ENCODE assay signal across 1 cellular context in the genomic region with DNA sequence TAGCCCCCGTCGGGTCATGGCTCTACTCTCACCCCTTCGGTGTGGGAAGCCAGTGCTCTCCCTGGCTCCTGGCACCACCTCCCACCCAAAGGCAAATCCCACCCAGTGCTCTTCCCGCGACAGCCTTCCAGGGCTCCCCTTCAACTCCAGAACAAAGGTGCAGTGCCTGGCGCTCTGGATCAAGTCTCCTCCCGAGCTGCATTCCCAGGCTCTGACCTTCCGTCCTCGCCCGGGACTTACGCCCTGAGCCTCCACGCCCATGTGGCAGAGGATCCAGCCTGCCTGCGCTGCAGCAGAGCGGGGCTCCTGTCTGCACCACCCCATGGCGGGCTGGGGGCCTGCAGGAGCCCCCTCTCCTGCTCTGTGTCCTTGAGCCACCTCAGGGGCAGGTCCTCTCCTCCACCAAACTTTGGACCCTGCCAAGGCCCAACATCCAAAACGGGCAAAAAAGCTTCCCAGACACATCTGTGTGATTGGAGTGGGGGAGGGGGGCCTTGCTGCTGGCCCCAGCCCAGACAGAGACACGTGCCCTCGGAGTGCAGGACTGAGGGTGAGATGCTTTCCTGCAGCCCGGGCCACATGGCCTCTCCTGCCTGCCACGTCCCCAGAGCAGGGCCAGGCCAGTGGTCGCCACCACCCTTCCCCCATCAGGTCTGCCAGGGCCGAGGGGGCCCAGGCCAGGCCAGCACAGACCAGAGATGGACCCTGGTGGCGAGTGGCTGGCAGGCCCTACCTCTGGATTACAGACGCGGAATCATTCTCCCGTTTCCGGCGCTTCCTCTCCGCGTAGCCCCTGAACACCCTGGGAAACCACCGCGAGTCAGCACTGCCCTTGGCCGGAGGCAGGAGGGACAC.
TF ChIP-seq lines count a peak whose summit lies in the region.

No MANE protein-coding gene starts in this region.

TF ChIP-seq in HepG2, 621 proteins besides CTCF, POLR2A, EP300 and RAD21 (continued from another document):
- TF ChIP-seq, protein P1, sequence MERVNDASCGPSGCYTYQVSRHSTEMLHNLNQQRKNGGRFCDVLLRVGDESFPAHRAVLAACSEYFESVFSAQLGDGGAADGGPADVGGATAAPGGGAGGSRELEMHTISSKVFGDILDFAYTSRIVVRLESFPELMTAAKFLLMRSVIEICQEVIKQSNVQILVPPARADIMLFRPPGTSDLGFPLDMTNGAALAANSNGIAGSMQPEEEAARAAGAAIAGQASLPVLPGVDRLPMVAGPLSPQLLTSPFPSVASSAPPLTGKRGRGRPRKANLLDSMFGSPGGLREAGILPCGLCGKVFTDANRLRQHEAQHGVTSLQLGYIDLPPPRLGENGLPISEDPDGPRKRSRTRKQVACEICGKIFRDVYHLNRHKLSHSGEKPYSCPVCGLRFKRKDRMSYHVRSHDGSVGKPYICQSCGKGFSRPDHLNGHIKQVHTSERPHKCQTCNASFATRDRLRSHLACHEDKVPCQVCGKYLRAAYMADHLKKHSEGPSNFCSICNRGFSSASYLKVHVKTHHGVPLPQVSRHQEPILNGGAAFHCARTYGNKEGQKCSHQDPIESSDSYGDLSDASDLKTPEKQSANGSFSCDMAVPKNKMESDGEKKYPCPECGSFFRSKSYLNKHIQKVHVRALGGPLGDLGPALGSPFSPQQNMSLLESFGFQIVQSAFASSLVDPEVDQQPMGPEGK (CRISPR knock-in tag; IDR thresholded peaks at IDR 0.05) = peak; percentile 98; the same call in 1 of the 2 replicates
- TF ChIP-seq ZNF572 (CRISPR knock-in tag; IDR thresholded peaks at IDR 0.05) = peak; percentile 24; the same call in 1 of the 2 replicates
- TF ChIP-seq ZBTB8A (CRISPR knock-in tag; IDR thresholded peaks at IDR 0.05; ENCODE audit: borderline replicate concordance, low read depth) = no peak
- TF ChIP-seq SP140L (CRISPR knock-in tag; IDR thresholded peaks at IDR 0.05; ENCODE audit: borderline replicate concordance) = 0 out of 2 replicates have a peak, but pooled peaks have one; percentile 84
- no peak; the same call in 1 of the 2 replicates for TF ChIP-seq ZNF556 (CRISPR knock-in tag; IDR thresholded peaks at IDR 0.05; ENCODE audit: borderline replicate concordance)
- no peak for TF ChIP-seq HOXA9 (CRISPR knock-in tag; IDR thresholded peaks at IDR 0.05; ENCODE audit: borderline replicate concordance)
- TF ChIP-seq, protein P2, sequence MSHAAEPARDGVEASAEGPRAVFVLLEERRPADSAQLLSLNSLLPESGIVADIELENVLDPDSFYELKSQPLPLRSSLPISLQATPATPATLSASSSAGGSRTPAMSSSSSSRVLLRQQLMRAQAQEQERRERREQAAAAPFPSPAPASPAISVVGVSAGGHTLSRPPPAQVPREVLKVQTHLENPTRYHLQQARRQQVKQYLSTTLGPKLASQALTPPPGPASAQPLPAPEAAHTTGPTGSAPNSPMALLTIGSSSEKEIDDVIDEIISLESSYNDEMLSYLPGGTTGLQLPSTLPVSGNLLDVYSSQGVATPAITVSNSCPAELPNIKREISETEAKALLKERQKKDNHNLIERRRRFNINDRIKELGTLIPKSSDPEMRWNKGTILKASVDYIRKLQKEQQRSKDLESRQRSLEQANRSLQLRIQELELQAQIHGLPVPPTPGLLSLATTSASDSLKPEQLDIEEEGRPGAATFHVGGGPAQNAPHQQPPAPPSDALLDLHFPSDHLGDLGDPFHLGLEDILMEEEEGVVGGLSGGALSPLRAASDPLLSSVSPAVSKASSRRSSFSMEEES (CRISPR knock-in tag; IDR thresholded peaks at IDR 0.05) = peak; percentile 92
- TF ChIP-seq ZSCAN12 (CRISPR knock-in tag; IDR thresholded peaks at IDR 0.05) = peak; percentile 41; the same call in 1 of the 2 replicates
- no peak for TF ChIP-seq NR3C1 (CRISPR knock-in tag; IDR thresholded peaks at IDR 0.05)
- TF ChIP-seq AHR (CRISPR knock-in tag; IDR thresholded peaks at IDR 0.05) = peak; percentile 64
- TF ChIP-seq SALL1 (CRISPR knock-in tag; IDR thresholded peaks at IDR 0.05) = peak; percentile 96
- no peak for TF ChIP-seq ZNF33A (CRISPR knock-in tag; IDR thresholded peaks at IDR 0.05; ENCODE audit: borderline replicate concordance)
- TF ChIP-seq, protein P3, sequence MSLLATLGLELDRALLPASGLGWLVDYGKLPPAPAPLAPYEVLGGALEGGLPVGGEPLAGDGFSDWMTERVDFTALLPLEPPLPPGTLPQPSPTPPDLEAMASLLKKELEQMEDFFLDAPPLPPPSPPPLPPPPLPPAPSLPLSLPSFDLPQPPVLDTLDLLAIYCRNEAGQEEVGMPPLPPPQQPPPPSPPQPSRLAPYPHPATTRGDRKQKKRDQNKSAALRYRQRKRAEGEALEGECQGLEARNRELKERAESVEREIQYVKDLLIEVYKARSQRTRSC (CRISPR knock-in tag; IDR thresholded peaks at IDR 0.05; ENCODE audit: low read depth) = peak; percentile 83; the same call in 1 of the 2 replicates
- no peak; the same call in none of the 2 replicates for TF ChIP-seq ZNF800 (CRISPR knock-in tag; IDR thresholded peaks at IDR 0.05)
- TF ChIP-seq, protein P4, sequence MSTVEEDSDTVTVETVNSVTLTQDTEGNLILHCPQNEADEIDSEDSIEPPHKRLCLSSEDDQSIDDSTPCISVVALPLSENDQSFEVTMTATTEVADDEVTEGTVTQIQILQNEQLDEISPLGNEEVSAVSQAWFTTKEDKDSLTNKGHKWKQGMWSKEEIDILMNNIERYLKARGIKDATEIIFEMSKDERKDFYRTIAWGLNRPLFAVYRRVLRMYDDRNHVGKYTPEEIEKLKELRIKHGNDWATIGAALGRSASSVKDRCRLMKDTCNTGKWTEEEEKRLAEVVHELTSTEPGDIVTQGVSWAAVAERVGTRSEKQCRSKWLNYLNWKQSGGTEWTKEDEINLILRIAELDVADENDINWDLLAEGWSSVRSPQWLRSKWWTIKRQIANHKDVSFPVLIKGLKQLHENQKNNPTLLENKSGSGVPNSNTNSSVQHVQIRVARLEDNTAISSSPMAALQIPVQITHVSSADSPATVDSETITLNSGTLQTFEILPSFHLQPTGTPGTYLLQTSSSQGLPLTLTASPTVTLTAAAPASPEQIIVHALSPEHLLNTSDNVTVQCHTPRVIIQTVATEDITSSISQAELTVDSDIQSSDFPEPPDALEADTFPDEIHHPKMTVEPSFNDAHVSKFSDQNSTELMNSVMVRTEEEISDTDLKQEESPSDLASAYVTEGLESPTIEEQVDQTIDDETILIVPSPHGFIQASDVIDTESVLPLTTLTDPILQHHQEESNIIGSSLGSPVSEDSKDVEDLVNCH (CRISPR knock-in tag; IDR thresholded peaks at IDR 0.05) = no peak
- TF ChIP-seq ZNF782 (CRISPR knock-in tag; IDR thresholded peaks at IDR 0.05; ENCODE audit: borderline replicate concordance) = no peak
- peak; percentile 88 for TF ChIP-seq MED8 (CRISPR knock-in tag; IDR thresholded peaks at IDR 0.05; ENCODE audit: insufficient replicate concordance)
- no peak for TF ChIP-seq NFIB (CRISPR knock-in tag; IDR thresholded peaks at IDR 0.05; ENCODE audit: borderline replicate concordance)
- no peak for TF ChIP-seq MAFK (conservative IDR thresholded peaks at IDR 0.05 in 1 of 2, IDR thresholded peaks at IDR 0.05 in 1 of 2; ENCODE audit: low read length in 2 of 2)
- TF ChIP-seq ZNF138 (CRISPR knock-in tag; IDR thresholded peaks at IDR 0.05; ENCODE audit: low read depth) = no peak
- peak; percentile 89 for TF ChIP-seq ZBTB7B (CRISPR knock-in tag; IDR thresholded peaks at IDR 0.05)
- TF ChIP-seq ZNF232 (CRISPR knock-in tag; IDR thresholded peaks at IDR 0.05; ENCODE audit: borderline replicate concordance) = peak; percentile 65; the same call in 1 of the 2 replicates
- TF ChIP-seq CSRNP2 (CRISPR knock-in tag; conservative IDR thresholded peaks at IDR 0.05; ENCODE audit: low read depth) = no peak
- TF ChIP-seq TCF7L2 (IDR thresholded peaks at IDR 0.05; ENCODE audit: low read depth, low read length) = no peak
- TF ChIP-seq SRY (CRISPR knock-in tag; IDR thresholded peaks at IDR 0.05) = peak; percentile 79; the same call in 1 of the 2 replicates
- peak; percentile 77; the same call in 1 of the 2 replicates for TF ChIP-seq XBP1 (CRISPR knock-in tag; IDR thresholded peaks at IDR 0.05)
- TF ChIP-seq NFE2 (CRISPR knock-in tag; IDR thresholded peaks at IDR 0.05) = no peak
- TF ChIP-seq ZNF747 (CRISPR knock-in tag; IDR thresholded peaks at IDR 0.05; ENCODE audit: borderline replicate concordance) = no peak
